1 cellular context compared by ENCODE assay signal in genomic region chr22:45819305-45819704, GRCh38.
TF ChIP-seq lines count a peak whose summit lies in the region.

No MANE protein-coding gene starts in this region.

TF ChIP-seq in WTC11, 78 proteins besides CTCF, POLR2A, EP300 and RAD21 (continued from another document):
- TF ChIP-seq ARID4B (CRISPR knock-in tag; IDR thresholded peaks at IDR 0.05; ENCODE audit: borderline replicate concordance): no peak
